Comparison of ENCODE assay signal across 10 cellular contexts in genomic region chr14:69043598-69044267, GRCh38.
DNase-seq lines count a peak whose midpoint lies in the region; ATAC-seq and TF ChIP-seq lines count a peak whose summit lies in the region.
"Had no signal": no experiment of that assay in that cellular context is flagged by ENCODE, and none has a peak within 500 bp of the region (broad histone marks: within the 10 kb centered on the region; RNA-seq: fewer than 3 reads in every experiment).

No MANE protein-coding gene starts in this region.

- H3K4me1 ChIP-seq in adipocyte (ENCODE audit: control insufficient read depth, insufficient read depth, low read length) (peaks cover 81% of the 10 kb centered on the region), skeletal muscle satellite cell (ENCODE audit: control insufficient read depth, insufficient read depth, low read length) (peaks cover 53% of the 10 kb centered on the region)

- ATAC-seq in left ventricle myocardium superior (peak; percentile 52), HG03175 (IDR thresholded peaks at IDR 0.05; ENCODE audit: unreplicated experiment) (no peak)
- ATAC-seq: HCT116 had no signal

- intact Hi-C loops in left ventricle myocardium superior (cut with micrococcal nuclease): no loop called here

- H3K27ac ChIP-seq in HL-60 (replicated peaks): peak overlapping the region; percentile 79

- H3K36me3 ChIP-seq in adipocyte (ENCODE audit: control insufficient read depth, insufficient read depth, low read length, severe bottlenecking) (no peaks in the 10 kb centered on the region), skeletal muscle satellite cell (ENCODE audit: insufficient read depth, low read length) (no peaks in the 10 kb centered on the region)

- peak overlapping the region; percentile 9 for H3K4me2 ChIP-seq in skeletal muscle satellite cell (ENCODE audit: low read length)

- TF ChIP-seq CTCF in HL-60 (IDR thresholded peaks at IDR 0.05; ENCODE audit: insufficient read depth, low read length): no peak

- H3K9me3 ChIP-seq in adipocyte (ENCODE audit: control insufficient read depth, low read length): no peaks in the 10 kb centered on the region
- no peaks in the 10 kb centered on the region for H3K9me3 ChIP-seq in skeletal muscle satellite cell (replicated peaks; ENCODE audit: low read length)

- no peaks in the 10 kb centered on the region for H3K27me3 ChIP-seq in HL-60 (ENCODE audit: insufficient read depth, poor library complexity, severe bottlenecking)
- H3K27me3 ChIP-seq in adipocyte (replicated peaks; ENCODE audit: control insufficient read depth, insufficient read depth, low read length): no peaks in the 10 kb centered on the region
- H3K27me3 ChIP-seq in skeletal muscle satellite cell (ENCODE audit: control insufficient read depth, insufficient read depth, low read length): no peaks in the 10 kb centered on the region

- H3K9ac ChIP-seq in adipocyte (ENCODE audit: low read length) (peak overlapping the region; percentile 81), skeletal muscle satellite cell (ENCODE audit: low read depth, low read length) (no peak overlapping the region)

- no peak overlapping the region for H3K4me3 ChIP-seq in HL-60 (replicated peaks; ENCODE audit: insufficient read depth, low read length)
- H3K4me3 ChIP-seq in adipocyte (ENCODE audit: low read length): peak overlapping the region; percentile 27
- H3K4me3 ChIP-seq in skeletal muscle satellite cell (ENCODE audit: low read length): no peak overlapping the region

- peak; percentile 43 for DNase-seq in HL-60 (ENCODE audit: low read depth in 1 of 2, low spot score in 1 of 2)
- peak; percentile 27 for DNase-seq in adipocyte (ENCODE audit: low read depth)
- no peak for DNase-seq in left ventricle myocardium superior
- DNase-seq in NCI-H2029 treated with DMSO at 0.1 percent for 48 hours (lab: John Stamatoyannopoulos, UW): no peak
- no peak for DNase-seq in NCI-H2081 treated with DMSO at 0.1 percent for 48 hours (lab: John Stamatoyannopoulos, UW)
- DNase-seq in AG08396 (ENCODE audit: low spot score): no peak
- DNase-seq: Karpas-422 had no signal

Comparison
In these comparisons a context has a peak if more than half of its experiments do, and no peak if none do; other contexts are left out.
1. DNase-seq: peak in HL-60 (2 of 2) and adipocyte (single experiment); none in left ventricle myocardium superior (single experiment), NCI-H2029 treated with DMSO at 0.1 percent for 48 hours (single experiment), NCI-H2081 treated with DMSO at 0.1 percent for 48 hours (single experiment) and AG08396 (single experiment).